Comparison of ENCODE assay signal across 9 cellular contexts in genomic region chr11:12216542-12217422, GRCh38.
DNase-seq lines count a peak whose midpoint lies in the region; TF ChIP-seq lines count a peak whose summit lies in the region.
"Had no signal": no experiment of that assay in that cellular context is flagged by ENCODE, and none has a peak within 500 bp of the region (broad histone marks: within the 10 kb centered on the region; RNA-seq: fewer than 3 reads in every experiment).

No MANE protein-coding gene starts in this region.

- in situ Hi-C loops in astrocyte of the spinal cord (cut with HindIII; ENCODE audit: low sequenced_read_pairs): no loop called here

- CTCF ChIA-PET in activated CD4-positive, alpha-beta memory T cell treated with anti-CD3 and anti-CD28 coated beads, Interleukin-2, amount 10 ng/mL, durations not matched to agents 7 days and 5 days (lab: Charles Lee): no interaction called here

- H4K20me1 ChIP-seq in BLaER1: no peaks in the 10 kb centered on the region

- no peak overlapping the region for H3K4me3 Mint-ChIP-seq in activated CD4-positive, alpha-beta memory T cell treated with anti-CD3 and anti-CD28 coated beads, Interleukin-2, amount 10 ng/mL, durations not matched to agents 7 days and 5 days

- no peaks in the 10 kb centered on the region for H3K9me3 Mint-ChIP-seq in activated CD4-positive, alpha-beta memory T cell treated with anti-CD3 and anti-CD28 coated beads, Interleukin-2, amount 10 ng/mL, durations not matched to agents 7 days and 5 days

- no peaks in the 10 kb centered on the region for H3K27me3 ChIP-seq in BLaER1

- H3K4me1 ChIP-seq in BLaER1: peaks cover 70% of the 10 kb centered on the region

- peaks cover 90% of the 10 kb centered on the region for H3K36me3 Mint-ChIP-seq in activated CD4-positive, alpha-beta memory T cell treated with anti-CD3 and anti-CD28 coated beads, Interleukin-2, amount 10 ng/mL, durations not matched to agents 7 days and 5 days (ENCODE audit: low read depth)

- POLR2A ChIA-PET in activated CD4-positive, alpha-beta memory T cell treated with anti-CD3 and anti-CD28 coated beads, Interleukin-2, amount 10 ng/mL, durations not matched to agents 7 days and 5 days (lab: Charles Lee): interaction anchor here (1.7 kb wide), 1 partner anchor 11 kb away, joined by 6 read pairs; no protein-coding TSS in a partner anchor

- no peaks in the 10 kb centered on the region for H3K9me3 ChIP-seq in BLaER1

- peak in 70 of 76 experiments; percentile 21 to 78 (median 51) for DNase-seq in HUDEP-2 (lab: John Stamatoyannopoulos, UW; ENCODE audit: unreplicated experiment in 76 of 76)
- DNase-seq in astrocyte of the spinal cord (ENCODE audit: low read depth, low spot score): peak; percentile 59
- peak; percentile 48 for DNase-seq in iris pigment epithelial cell (ENCODE audit: low read depth)
- DNase-seq in CD1c-positive myeloid dendritic cell (ENCODE audit: extremely low spot score): no peak
- DNase-seq in SKM-1 (lab: John Stamatoyannopoulos, UW; ENCODE audit: unreplicated experiment): no peak
- no peak for DNase-seq in activated CD4-positive, alpha-beta memory T cell treated with anti-CD3 and anti-CD28 coated beads, Interleukin-2, amount 10 ng/mL, durations not matched to agents 7 days and 5 days
- DNase-seq in GOT3 (lab: John Stamatoyannopoulos, UW): no peak

- H3K4me2 ChIP-seq in BLaER1: peak overlapping the region; percentile 81

- H3K4me3 ChIP-seq in BLaER1: no peak overlapping the region
- no peak overlapping the region for H3K4me3 ChIP-seq in astrocyte of the spinal cord (ENCODE audit: low read depth, low read length)
- H3K4me3 ChIP-seq: lung had no signal

- no peak overlapping the region for H3K27ac Mint-ChIP-seq in activated CD4-positive, alpha-beta memory T cell treated with anti-CD3 and anti-CD28 coated beads, Interleukin-2, amount 10 ng/mL, durations not matched to agents 7 days and 5 days

- H3K27ac ChIP-seq in BLaER1: no peak overlapping the region

- no peaks in the 10 kb centered on the region for H3K36me3 ChIP-seq in BLaER1

- H3K4me1 Mint-ChIP-seq in activated CD4-positive, alpha-beta memory T cell treated with anti-CD3 and anti-CD28 coated beads, Interleukin-2, amount 10 ng/mL, durations not matched to agents 7 days and 5 days: peaks cover 24% of the 10 kb centered on the region

- H3K27me3 Mint-ChIP-seq in activated CD4-positive, alpha-beta memory T cell treated with anti-CD3 and anti-CD28 coated beads, Interleukin-2, amount 10 ng/mL, durations not matched to agents 7 days and 5 days: no peaks in the 10 kb centered on the region

- TF ChIP-seq CTCF in astrocyte of the spinal cord (IDR thresholded peaks at IDR 0.05; ENCODE audit: low read depth, low read length): no peak

- peak overlapping the region; percentile 15; the same call in 1 of the 2 replicates for H3K9ac ChIP-seq in BLaER1

Comparison
In these comparisons a context has a peak if more than half of its experiments do, and no peak if none do; other contexts are left out.
1. DNase-seq: peak in HUDEP-2 (70 of 76), astrocyte of the spinal cord (single experiment) and iris pigment epithelial cell (single experiment); none in CD1c-positive myeloid dendritic cell (single experiment), SKM-1 (single experiment), activated CD4-positive, alpha-beta memory T cell treated with anti-CD3 and anti-CD28 coated beads, Interleukin-2, amount 10 ng/mL, durations not matched to agents 7 days and 5 days (single experiment) and GOT3 (single experiment).